10 cellular contexts compared by ENCODE assay signal in the genomic region with DNA sequence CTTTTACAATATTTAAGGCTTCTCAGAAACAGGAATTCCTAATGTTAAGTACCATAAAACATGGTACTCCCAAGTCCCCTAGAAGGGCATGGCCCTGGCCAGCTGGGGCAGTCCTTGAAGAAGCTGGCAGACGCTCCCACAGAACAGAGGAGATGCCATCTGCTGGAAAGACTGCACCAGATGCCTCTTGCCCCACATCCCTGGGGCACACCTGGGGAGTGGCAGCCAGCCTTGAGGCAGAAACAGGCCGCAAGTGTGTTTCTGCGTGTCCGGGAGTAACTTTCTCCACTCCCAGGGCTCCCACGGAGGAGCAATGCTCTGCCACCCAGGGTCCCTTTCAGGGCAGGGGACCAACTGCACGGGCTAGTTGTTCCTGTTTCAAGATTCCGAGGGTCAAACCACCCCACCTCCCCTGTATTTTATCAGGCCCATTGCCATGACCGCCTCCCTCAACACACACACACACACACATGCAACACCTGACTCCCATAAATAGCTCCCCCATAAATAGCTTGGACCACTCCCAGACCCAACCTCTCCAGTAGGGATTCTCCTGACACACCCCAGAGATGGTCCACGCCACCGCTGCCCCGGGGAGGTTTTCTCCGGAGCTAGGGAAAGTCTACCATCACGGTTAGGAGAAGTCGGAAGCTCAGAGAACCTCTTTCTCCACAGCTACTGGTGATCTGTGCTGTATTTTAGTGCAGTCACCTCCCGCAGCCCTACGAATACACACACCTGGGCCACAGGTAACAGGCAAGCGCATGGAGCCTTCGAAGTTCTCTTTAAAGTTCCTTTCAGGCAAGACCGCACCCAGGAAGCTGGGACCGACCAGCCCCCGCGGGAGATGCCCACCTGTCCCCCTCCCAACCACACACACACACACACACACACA. TPM values are rescaled to one million over a fixed set of nuclear protein-coding genes. Genes with fewer than 3 reads are reported as not detected.
DNase-seq lines count a peak whose midpoint lies in the region; ATAC-seq and TF ChIP-seq lines count a peak whose summit lies in the region.
"Had no signal": no experiment of that assay in that cellular context is flagged by ENCODE, and none has a peak within 500 bp of the region (broad histone marks: within the 10 kb centered on the region; RNA-seq: fewer than 3 reads in every experiment).

No MANE protein-coding gene starts in this region.

- POLR2A ChIA-PET in activated CD4-positive, alpha-beta T cell treated with anti-CD3 and anti-CD28 coated beads, Interleukin-2, amount 10 ng/mL, durations not matched to agents 7 days and 5 days (lab: Charles Lee), result no interaction called here

- no peaks in the 10 kb centered on the region for H3K9me3 Mint-ChIP-seq in activated CD4-positive, alpha-beta T cell treated with anti-CD3 and anti-CD28 coated beads, Interleukin-2, amount 10 ng/mL, durations not matched to agents 7 days and 5 days

- peak; percentile 26 for DNase-seq in GM10266 (ENCODE audit: extremely low spot score)
- peak; percentile 29 for DNase-seq in RPMI7951 (ENCODE audit: low read depth)
- peak; percentile 22 for DNase-seq in glomerular visceral epithelial cell (ENCODE audit: extremely low spot score)
- no peak for DNase-seq in skeletal muscle cell (ENCODE audit: low read depth)
- no peak for DNase-seq in OCI-M1 (lab: John Stamatoyannopoulos, UW)
- DNase-seq in activated CD4-positive, alpha-beta T cell treated with anti-CD3 and anti-CD28 coated beads, Interleukin-2, amount 10 ng/mL, durations not matched to agents 7 days and 5 days, result no peak
- DNase-seq in HUDEP-2 (lab: John Stamatoyannopoulos, UW; ENCODE audit: unreplicated experiment in 76 of 76), result no peak
- DNase-seq: activated CD4-positive, CD25-positive, alpha-beta regulatory T cell had no signal

- peak overlapping the region; percentile 76 for H3K4me3 ChIP-seq in skeletal muscle cell (ENCODE audit: low read depth, low read length)
- H3K4me3 ChIP-seq: HAP-1 had no signal

- H3K4me3 Mint-ChIP-seq in activated CD4-positive, alpha-beta T cell treated with anti-CD3 and anti-CD28 coated beads, Interleukin-2, amount 10 ng/mL, durations not matched to agents 7 days and 5 days, result no peak overlapping the region

- no peak for TF ChIP-seq CTCF in GM10266 (IDR thresholded peaks at IDR 0.05; ENCODE audit: control insufficient read depth, insufficient read depth, low read depth, missing control alignments)

- no peak for ATAC-seq in HG03342 (IDR thresholded peaks at IDR 0.05; ENCODE audit: unreplicated experiment)

- H3K27ac Mint-ChIP-seq in activated CD4-positive, alpha-beta T cell treated with anti-CD3 and anti-CD28 coated beads, Interleukin-2, amount 10 ng/mL, durations not matched to agents 7 days and 5 days, result no peak overlapping the region

- no peaks in the 10 kb centered on the region for H3K4me1 Mint-ChIP-seq in activated CD4-positive, alpha-beta T cell treated with anti-CD3 and anti-CD28 coated beads, Interleukin-2, amount 10 ng/mL, durations not matched to agents 7 days and 5 days

- peaks cover 31% of the 10 kb centered on the region for H3K27me3 Mint-ChIP-seq in activated CD4-positive, alpha-beta T cell treated with anti-CD3 and anti-CD28 coated beads, Interleukin-2, amount 10 ng/mL, durations not matched to agents 7 days and 5 days

- CTCF ChIA-PET in activated CD4-positive, alpha-beta T cell treated with anti-CD3 and anti-CD28 coated beads, Interleukin-2, amount 10 ng/mL, durations not matched to agents 7 days and 5 days (lab: Charles Lee), result interaction anchor here (1.1 to 1.4 kb wide), 2 partner anchors 153 to 178 kb away, joined by 3 to 4 read pairs; no protein-coding TSS in a partner anchor

- H3K36me3 Mint-ChIP-seq in activated CD4-positive, alpha-beta T cell treated with anti-CD3 and anti-CD28 coated beads, Interleukin-2, amount 10 ng/mL, durations not matched to agents 7 days and 5 days (ENCODE audit: low read depth), result no peaks in the 10 kb centered on the region

RNA-seq across cellular contexts. Expression of a gene that starts 1.5 kb away (rescaled TPM):
- 37.9 and 58.9 TPM in 2 replicates for total RNA-seq in RPMI7951 (2014; rRNA removed; shearing (Covaris generic))
- under 1 TPM; 0.15 to 0.31 TPM for total RNA-seq in activated CD4-positive, alpha-beta T cell treated with anti-CD3 and anti-CD28 coated beads, Interleukin-2, amount 10 ng/mL, durations not matched to agents 7 days and 5 days

Comparison
In these comparisons a context has a peak if more than half of its experiments do, and no peak if none do; other contexts are left out.
1. DNase-seq: peak in GM10266 (single experiment), RPMI7951 (single experiment) and glomerular visceral epithelial cell (single experiment); none in skeletal muscle cell (single experiment), OCI-M1 (single experiment), activated CD4-positive, alpha-beta T cell treated with anti-CD3 and anti-CD28 coated beads, Interleukin-2, amount 10 ng/mL, durations not matched to agents 7 days and 5 days (single experiment) and HUDEP-2 (0 of 76).
2. RNA of a gene that starts 1.5 kb away (total RNA-seq): 37.9 to 58.9 TPM in RPMI7951; 0.15 to 0.31 TPM in activated CD4-positive, alpha-beta T cell treated with anti-CD3 and anti-CD28 coated beads, Interleukin-2, amount 10 ng/mL, durations not matched to agents 7 days and 5 days; every median in the first group is over 10 times any median in the second.